Comparison of ENCODE assay signal across 24 cellular contexts in genomic region chr3:117192888-117193287, GRCh38.
DNase-seq lines count a peak whose midpoint lies in the region; ATAC-seq and TF ChIP-seq lines count a peak whose summit lies in the region.
"Had no signal": no experiment of that assay in that cellular context is flagged by ENCODE, and none has a peak within 500 bp of the region (broad histone marks: within the 10 kb centered on the region; RNA-seq: fewer than 3 reads in every experiment).

No MANE protein-coding gene starts in this region.

- no peaks in the 10 kb centered on the region for H3K4me1 Mint-ChIP-seq in activated naive CD8-positive, alpha-beta T cell treated with anti-CD3 and anti-CD28 coated beads for 36 hours
- no peaks in the 10 kb centered on the region for H3K4me1 Mint-ChIP-seq in natural killer cell

- peak; percentile 35 for DNase-seq in NCI-H187 treated with DMSO at 0.1 percent for 48 hours (lab: John Stamatoyannopoulos, UW)
- DNase-seq in neuronal stem cell (ENCODE audit: low spot score) = no peak
- no peak for DNase-seq in activated naive CD8-positive, alpha-beta T cell treated with anti-CD3 and anti-CD28 coated beads for 36 hours
- no peak for DNase-seq in activated CD4-positive, CD25-positive, alpha-beta regulatory T cell treated with anti-CD3 and anti-CD28 coated beads, Interleukin-2, amount 50 U/mL, for 72 hours
- no peak for DNase-seq in mucosa of gallbladder (ENCODE audit: low spot score)
- DNase-seq in natural killer cell = no peak
- DNase-seq: activated CD4-positive, alpha-beta T cell treated with anti-CD3 and anti-CD28 coated beads for 48 hours; activated effector memory CD4-positive, alpha-beta T cell treated with anti-CD3 and anti-CD28 coated beads, Interleukin-2, amount 50 U/mL, for 16 hours; activated T-cell treated with anti-CD3 and anti-CD28 coated beads, Interleukin-2, amount 50 U/mL, for 24 hours; anterior cingulate cortex; gastrocnemius medialis; GF-D8; NCI-H446 treated with DMSO at 0.1 percent for 48 hours; NCI-H774; Peyer's patch; right cardiac atrium; stimulated activated CD4-positive, alpha-beta T cell treated with anti-CD3 and anti-CD28 coated beads, Interleukin-1b, Interleukin-23, amount 100 ng/mL, for 48 hours; stimulated activated naive CD8-positive, alpha-beta T cell treated with anti-CD3 and anti-CD28 coated beads, Interleukin-15, Interleukin-2, amounts not matched to agents 100 U/mL and 50 U/mL, for 24 hours had no signal

- no peaks in the 10 kb centered on the region for H3K27me3 ChIP-seq in neuronal stem cell (ENCODE audit: control insufficient read depth in 3 of 3, insufficient read depth in 3 of 3, low read depth in 1 of 3, low read length in 3 of 3)
- H3K27me3 ChIP-seq: gastrocnemius medialis, Peyer's patch had no signal

- no peaks in the 10 kb centered on the region for H3K36me3 ChIP-seq in neuronal stem cell (replicated peaks in 1 of 2; ENCODE audit: control insufficient read depth in 2 of 2, insufficient read depth in 2 of 2, low read length in 2 of 2)
- H3K36me3 ChIP-seq: gastrocnemius medialis, Peyer's patch had no signal

- H2AK5ac ChIP-seq in neuronal stem cell (ENCODE audit: low read depth, low read length) = no peak overlapping the region

- H3K79me1 ChIP-seq in neuronal stem cell (ENCODE audit: low read depth, low read length) = no peaks in the 10 kb centered on the region

- no peak overlapping the region for H3K4me3 Mint-ChIP-seq in activated naive CD8-positive, alpha-beta T cell treated with anti-CD3 and anti-CD28 coated beads for 36 hours
- H3K4me3 Mint-ChIP-seq in natural killer cell = no peak overlapping the region
- H3K4me3 Mint-ChIP-seq: activated naive CD8-positive, alpha-beta T cell; activated T-cell treated with anti-CD3 and anti-CD28 coated beads, Interleukin-2, amount 50 U/mL, for 24 hours had no signal

- peaks cover 0 to 2% of the 10 kb centered on the region in 2 donors for H3K9me3 ChIP-seq in neuronal stem cell (replicated peaks in 1 of 2; ENCODE audit: control insufficient read depth in 2 of 2, insufficient read depth in 1 of 2, low read depth in 1 of 2, low read length in 2 of 2)
- H3K9me3 ChIP-seq: gastrocnemius medialis, Peyer's patch had no signal

- no peak overlapping the region for H4K8ac ChIP-seq in neuronal stem cell (ENCODE audit: low read depth, low read length)

- no peak overlapping the region for H3K27ac ChIP-seq in neuronal stem cell (replicated peaks; ENCODE audit: low read length)
- H3K27ac ChIP-seq: gastrocnemius medialis, GM23248, Peyer's patch had no signal

- H3K9ac ChIP-seq in neuronal stem cell (ENCODE audit: low read depth, low read length, poor library complexity) = no peak overlapping the region
- H3K9ac ChIP-seq: GM23248 had no signal

- no peak for TF ChIP-seq POLR2A in GM18505 (IDR thresholded peaks at IDR 0.05; ENCODE audit: borderline replicate concordance, extremely low read depth, insufficient read depth, insufficient read length)

- H2BK5ac ChIP-seq in neuronal stem cell (ENCODE audit: low read length) = no peak overlapping the region

- no peak for TF ChIP-seq CTCF in natural killer cell (IDR thresholded peaks at IDR 0.05)

- H3K36me3 Mint-ChIP-seq in activated naive CD8-positive, alpha-beta T cell treated with anti-CD3 and anti-CD28 coated beads for 36 hours = no peaks in the 10 kb centered on the region
- no peaks in the 10 kb centered on the region for H3K36me3 Mint-ChIP-seq in natural killer cell
- H3K36me3 Mint-ChIP-seq: activated naive CD8-positive, alpha-beta T cell had no signal

- H3K4me3 ChIP-seq in neuronal stem cell (ENCODE audit: low read length in 2 of 2) = no peak overlapping the region
- H3K4me3 ChIP-seq: gastrocnemius medialis, GM23248, Peyer's patch had no signal

- WGBS in neuronal stem cell (ENCODE audit: extremely low coverage in 2 of 2, insufficient read length in 2 of 2, insufficient replicate concordance in 1 of 2), 2 donors = no CpG with 5 or more reads among the region's 8 CpGs

- H2BK15ac ChIP-seq in neuronal stem cell (ENCODE audit: low read length) = no peak overlapping the region

- H2BK12ac ChIP-seq in neuronal stem cell (ENCODE audit: low read length) = no peak overlapping the region

- no peak overlapping the region for H3K14ac ChIP-seq in neuronal stem cell (ENCODE audit: low read length)

- H3K18ac ChIP-seq in neuronal stem cell (ENCODE audit: low read length) = no peak overlapping the region

- H3K4ac ChIP-seq in neuronal stem cell (ENCODE audit: low read length) = no peak overlapping the region

- peak overlapping the region; percentile 20 for H2AFZ ChIP-seq in neuronal stem cell (ENCODE audit: low read length)
- H2AFZ ChIP-seq: GM23248 had no signal

- intact Hi-C loops in natural killer cell (cut with micrococcal nuclease) = no loop called here

- H3K4me2 ChIP-seq in neuronal stem cell (ENCODE audit: insufficient read depth, low read length, poor library complexity, severe bottlenecking) = no peak overlapping the region

- ATAC-seq in GM18505 (IDR thresholded peaks at IDR 0.05; ENCODE audit: unreplicated experiment) (peak; percentile 66), GM21786 (IDR thresholded peaks at IDR 0.05; ENCODE audit: unreplicated experiment) (peak; percentile 42), natural killer cell (no peak)
- ATAC-seq: gastrocnemius medialis; HepG2; left lobe of liver; right cardiac atrium; stimulated activated naive CD8-positive, alpha-beta T cell treated with anti-CD3 and anti-CD28 coated beads, Interleukin-15, Interleukin-2, amounts not matched to agents 100 U/mL and 50 U/mL, for 24 hours had no signal

- H2BK120ac ChIP-seq in neuronal stem cell (ENCODE audit: low read depth, low read length) = no peak overlapping the region

- H3K23ac ChIP-seq in neuronal stem cell (ENCODE audit: low read depth, low read length, poor library complexity) = no peak overlapping the region

- no peaks in the 10 kb centered on the region for H3K27me3 Mint-ChIP-seq in activated naive CD8-positive, alpha-beta T cell treated with anti-CD3 and anti-CD28 coated beads for 36 hours
- H3K27me3 Mint-ChIP-seq in natural killer cell (ENCODE audit: low read depth in 2 of 2) = no peaks in the 10 kb centered on the region
- H3K27me3 Mint-ChIP-seq: activated naive CD8-positive, alpha-beta T cell; activated T-cell treated with anti-CD3 and anti-CD28 coated beads, Interleukin-2, amount 50 U/mL, for 24 hours had no signal

- no peak overlapping the region for H3K27ac Mint-ChIP-seq in activated naive CD8-positive, alpha-beta T cell treated with anti-CD3 and anti-CD28 coated beads for 36 hours
- H3K27ac Mint-ChIP-seq in natural killer cell = no peak overlapping the region
- H3K27ac Mint-ChIP-seq: activated naive CD8-positive, alpha-beta T cell; activated T-cell treated with anti-CD3 and anti-CD28 coated beads, Interleukin-2, amount 50 U/mL, for 24 hours had no signal

- no peaks in the 10 kb centered on the region for H3K9me3 Mint-ChIP-seq in activated naive CD8-positive, alpha-beta T cell treated with anti-CD3 and anti-CD28 coated beads for 36 hours
- H3K9me3 Mint-ChIP-seq in natural killer cell = peaks cover 6 to 8% of the 10 kb centered on the region in 2 donors
- H3K9me3 Mint-ChIP-seq: activated T-cell treated with anti-CD3 and anti-CD28 coated beads, Interleukin-2, amount 50 U/mL, for 24 hours had no signal

- H4K91ac ChIP-seq in neuronal stem cell (ENCODE audit: low read depth, low read length, poor library complexity) = no peak overlapping the region

- H3K4me1 ChIP-seq in neuronal stem cell (ENCODE audit: control insufficient read depth in 2 of 2, insufficient read depth in 1 of 2, low read depth in 1 of 2, low read length in 2 of 2) = no peaks in the 10 kb centered on the region
- H3K4me1 ChIP-seq: gastrocnemius medialis, Peyer's patch had no signal

Comparison
In these comparisons a context has a peak if more than half of its experiments do, and no peak if none do; other contexts are left out.
1. ATAC-seq: peak in GM18505 (single experiment) and GM21786 (single experiment); none in natural killer cell (0 of 3).